16 cellular contexts compared by ENCODE assay signal in the genomic region with DNA sequence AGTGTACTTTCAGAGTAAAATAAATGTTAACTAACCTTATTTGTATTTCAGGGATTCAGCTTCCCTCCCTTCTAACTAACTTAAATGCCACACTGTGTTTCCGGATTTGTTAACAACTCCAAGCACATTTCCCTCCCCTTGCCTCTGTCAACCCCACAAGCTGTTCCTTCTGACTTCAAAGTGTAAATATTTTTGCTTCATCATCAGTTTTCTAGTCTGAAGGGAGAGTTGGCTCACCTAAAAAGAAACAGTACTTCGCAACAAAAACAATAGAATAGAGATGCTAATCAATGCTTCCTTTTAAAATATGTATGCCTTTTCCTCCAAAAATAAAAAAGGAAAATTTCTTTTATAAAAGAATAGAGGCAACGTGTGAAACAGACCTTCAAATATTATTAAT.
"Had no signal": no experiment of that assay in that cellular context is flagged by ENCODE, and none has a peak within 500 bp of the region (broad histone marks: within the 10 kb centered on the region; RNA-seq: fewer than 3 reads in every experiment).

No MANE protein-coding gene starts in this region.

- DNase-seq: cortex of kidney; dorsolateral prefrontal cortex; effector CD8-positive, alpha-beta T cell; heart left ventricle; hippocampal formation; kidney glomerular epithelial cell; mesendoderm; naive thymus-derived CD4-positive, alpha-beta T cell; small intestine; stimulated activated CD4-positive, alpha-beta T cell treated with anti-CD3 and anti-CD28 coated beads, Interleukin-2, amount 100 ng/mL, for 48 hours; stimulated activated naive CD4-positive, alpha-beta T cell treated with Interleukin-2 at 50 U/mL for 16 hours; trophoblast cell had no signal

- H3K27me3 ChIP-seq: dorsolateral prefrontal cortex, heart left ventricle, right atrium auricular region had no signal

- H3K4me3 ChIP-seq: dorsolateral prefrontal cortex, heart left ventricle, right atrium auricular region had no signal

- ATAC-seq: esophagus mucosa; heart left ventricle; naive thymus-derived CD4-positive, alpha-beta T cell had no signal

- FAIRE-seq: frontal cortex, islet of Langerhans, small intestine had no signal

- H3K36me3 ChIP-seq: heart left ventricle, right atrium auricular region had no signal

- H3K27ac ChIP-seq: dorsolateral prefrontal cortex, heart left ventricle, right atrium auricular region had no signal

- H3K4me1 ChIP-seq: heart left ventricle, right atrium auricular region had no signal

- H3K9me3 ChIP-seq: right atrium auricular region had no signal
